In genomic region chr3:10115326-10116137, GRCh38 we compare ENCODE assay signal across 8 cellular contexts. TPM values are rescaled to one million over a fixed set of nuclear protein-coding genes. Genes with fewer than 3 reads are reported as not detected.
A peak's percentile ranks its signal among the peaks of the same experiment; 100 is the strongest.
DNase-seq lines count a peak whose midpoint lies in the region; ATAC-seq lines count a peak whose summit lies in the region.

BRK1 (plus strand) TSS chr3:10115675; CDS start chr3:10115702, 27 bp downstream.

- H3K27me3 Mint-ChIP-seq in activated CD4-positive, alpha-beta T cell treated with anti-CD3 and anti-CD28 coated beads, Interleukin-2, amount 10 ng/mL, durations not matched to agents 7 days and 5 days: no peaks in the 10 kb centered on the region

- peak within 1 kb of the TSS; percentile 99 for H3K4me3 Mint-ChIP-seq in activated CD4-positive, alpha-beta T cell treated with anti-CD3 and anti-CD28 coated beads, Interleukin-2, amount 10 ng/mL, durations not matched to agents 7 days and 5 days

- peaks cover 33% of the 10 kb centered on the region for H3K4me1 Mint-ChIP-seq in activated CD4-positive, alpha-beta T cell treated with anti-CD3 and anti-CD28 coated beads, Interleukin-2, amount 10 ng/mL, durations not matched to agents 7 days and 5 days

- H3K36me3 ChIP-seq in BLaER1: peaks cover 29% of the 10 kb centered on the region

- H3K4me3 ChIP-seq in BLaER1: peak within 1 kb of the TSS; percentile 84

- peak within 1 kb of the TSS; percentile 70 for H3K27ac ChIP-seq in BLaER1

- no peaks in the 10 kb centered on the region for H3K9me3 Mint-ChIP-seq in activated CD4-positive, alpha-beta T cell treated with anti-CD3 and anti-CD28 coated beads, Interleukin-2, amount 10 ng/mL, durations not matched to agents 7 days and 5 days

- CTCF ChIA-PET in activated CD4-positive, alpha-beta T cell treated with anti-CD3 and anti-CD28 coated beads, Interleukin-2, amount 10 ng/mL, durations not matched to agents 7 days and 5 days (lab: Charles Lee): interaction anchor here (0.8 to 1.4 kb wide), 3 partner anchors 30 to 171 kb away, joined by 3 to 6 read pairs (median 4); no protein-coding TSS in a partner anchor

- POLR2A ChIA-PET in activated CD4-positive, alpha-beta T cell treated with anti-CD3 and anti-CD28 coated beads, Interleukin-2, amount 10 ng/mL, durations not matched to agents 7 days and 5 days (lab: Charles Lee): interaction anchor here (0.6 kb wide), 1 partner anchor 133 kb away, joined by 4 read pairs; no protein-coding TSS in a partner anchor

- H3K4me1 ChIP-seq in BLaER1: peaks cover 30% of the 10 kb centered on the region

- H3K36me3 Mint-ChIP-seq in activated CD4-positive, alpha-beta T cell treated with anti-CD3 and anti-CD28 coated beads, Interleukin-2, amount 10 ng/mL, durations not matched to agents 7 days and 5 days (ENCODE audit: low read depth): peaks cover 17% of the 10 kb centered on the region

- peak within 1 kb of the TSS; percentile 97 for H3K4me2 ChIP-seq in BLaER1

- DNase-seq in NCI-H69 (lab: John Stamatoyannopoulos, UW): peak; percentile 94
- peak; percentile 96 for DNase-seq in activated CD4-positive, alpha-beta T cell treated with anti-CD3 and anti-CD28 coated beads, Interleukin-2, amount 10 ng/mL, durations not matched to agents 7 days and 5 days
- peak; percentile 97 for DNase-seq in dedifferentiated amniotic fluid mesenchymal stem cell (ENCODE audit: extremely low spot score)
- peak; percentile 98 for DNase-seq in left kidney (ENCODE audit: low read depth, low spot score)
- DNase-seq in stimulated activated CD4-positive, alpha-beta T cell treated with anti-CD3 and anti-CD28 coated beads, Interleukin-2, amount 100 ng/mL, for 24 hours: peak; percentile 93 to 95

- H3K27me3 ChIP-seq in BLaER1: no peaks in the 10 kb centered on the region

- H3K9ac ChIP-seq in BLaER1: peak within 1 kb of the TSS; percentile 89

- H3K9me3 ChIP-seq in BLaER1: no peaks in the 10 kb centered on the region

- peak within 1 kb of the TSS; percentile 97 for H3K27ac Mint-ChIP-seq in activated CD4-positive, alpha-beta T cell treated with anti-CD3 and anti-CD28 coated beads, Interleukin-2, amount 10 ng/mL, durations not matched to agents 7 days and 5 days

- peak; percentile 91 for ATAC-seq in GM19328 (IDR thresholded peaks at IDR 0.05; ENCODE audit: unreplicated experiment)
- ATAC-seq in HG03520 (IDR thresholded peaks at IDR 0.05; ENCODE audit: unreplicated experiment): peak; percentile 94

- peaks cover 48% of the 10 kb centered on the region for H4K20me1 ChIP-seq in BLaER1

RNA-seq across cellular contexts. Expression of gene BRK1, which starts in this region (rescaled TPM):
- total RNA-seq in activated CD4-positive, alpha-beta T cell treated with anti-CD3 and anti-CD28 coated beads, Interleukin-2, amount 10 ng/mL, durations not matched to agents 7 days and 5 days: 100 to 1,000 TPM; 115 to 128 TPM

Comparison
In these comparisons a context has a peak if more than half of its experiments do, and no peak if none do; other contexts are left out.
1. Peak in every context shown above with its lines: DNase-seq, ATAC-seq, H3K4me3 ChIP-seq and H3K27ac ChIP-seq.